ENCODE assay signal across 8 cellular contexts in the genomic region with DNA sequence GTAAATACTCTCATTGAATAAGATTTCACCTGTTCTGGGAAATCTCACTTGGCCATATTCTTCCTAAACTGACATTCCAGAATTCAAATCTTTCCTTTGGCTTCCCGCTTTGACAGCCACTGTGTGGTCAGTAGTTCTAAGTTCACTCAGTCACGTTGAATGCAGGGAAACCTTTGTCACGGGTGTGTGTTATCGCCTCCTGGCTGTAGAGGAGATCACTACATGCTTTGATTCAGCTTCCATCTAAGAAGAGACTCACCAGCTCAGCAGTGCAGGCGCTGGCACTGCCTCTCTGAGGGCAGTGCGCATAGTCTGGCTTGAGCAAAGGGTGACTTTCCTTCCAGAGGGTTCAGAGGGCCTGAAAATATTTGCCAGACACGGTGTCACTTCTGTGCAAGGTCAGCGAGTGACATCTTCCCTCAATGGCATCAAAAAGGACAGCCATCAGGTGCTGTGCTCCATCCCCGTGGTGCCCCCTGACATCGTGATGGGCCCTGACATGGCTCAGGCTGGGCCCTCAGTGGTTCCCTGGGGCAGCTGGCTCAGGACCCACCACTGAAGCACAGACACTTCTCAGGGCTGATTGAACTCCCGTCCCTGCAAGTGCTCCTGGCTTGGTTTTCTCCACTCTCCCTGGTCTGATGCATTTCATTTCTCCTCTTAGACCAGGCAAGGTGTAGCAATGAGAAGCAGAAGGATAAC.
DNase-seq lines count a peak whose midpoint lies in the region; ATAC-seq, FAIRE-seq and TF ChIP-seq lines count a peak whose summit lies in the region.

No MANE protein-coding gene starts in this region.

- no peak overlapping the region for H3K27ac Mint-ChIP-seq in activated CD8-positive, alpha-beta T cell treated with anti-CD3 and anti-CD28 coated beads for 36 hours

- ATAC-seq in HG02610 (IDR thresholded peaks at IDR 0.05; ENCODE audit: unreplicated experiment): peak; percentile 48
- peak in 1 of 2 donors; percentile 28 for ATAC-seq in lower lobe of right lung
- no peak for ATAC-seq in HG03378 (IDR thresholded peaks at IDR 0.05; ENCODE audit: unreplicated experiment)
- no peak for ATAC-seq in activated CD8-positive, alpha-beta T cell treated with anti-CD3 and anti-CD28 coated beads for 36 hours
- no peak for ATAC-seq in GM21447 (IDR thresholded peaks at IDR 0.05; ENCODE audit: unreplicated experiment)

- no peaks in the 10 kb centered on the region for H3K9me3 Mint-ChIP-seq in activated CD8-positive, alpha-beta T cell treated with anti-CD3 and anti-CD28 coated beads for 36 hours

- H3K36me3 ChIP-seq in lower lobe of right lung (no peaks in the 10 kb centered on the region), prostate gland (no peaks in the 10 kb centered on the region)

- no peaks in the 10 kb centered on the region for H3K4me1 Mint-ChIP-seq in activated CD8-positive, alpha-beta T cell treated with anti-CD3 and anti-CD28 coated beads for 36 hours (ENCODE audit: low read depth)

- H3K4me3 ChIP-seq in astrocyte of the spinal cord (ENCODE audit: low read depth, low read length) (no peak overlapping the region), lower lobe of right lung (no peak overlapping the region), prostate gland (no peak overlapping the region)

- H3K27ac ChIP-seq in lower lobe of right lung: peak overlapping the region; percentile 66
- no peak overlapping the region for H3K27ac ChIP-seq in prostate gland

- H3K4me1 ChIP-seq in lower lobe of right lung (peaks cover 21% of the 10 kb centered on the region), prostate gland (replicated peaks) (no peaks in the 10 kb centered on the region)

- intact Hi-C loops in lower lobe of right lung (cut with DNase I) (no loop called here), prostate gland (cut with DNase I) (no loop called here)
- intact Hi-C loops in activated CD8-positive, alpha-beta T cell treated with anti-CD3 and anti-CD28 coated beads for 36 hours (cut with micrococcal nuclease): no loop called here

- CTCF ChIA-PET in activated CD8-positive, alpha-beta T cell treated with anti-CD3 and anti-CD28 coated beads for 36 hours (lab: Charles Lee): interaction anchor here (1.0 to 1.7 kb wide), 6 partner anchors 8 to 952 kb away, joined by 3 to 6 read pairs (median 4); no protein-coding TSS in a partner anchor

- POLR2A ChIA-PET in activated CD8-positive, alpha-beta T cell treated with anti-CD3 and anti-CD28 coated beads for 36 hours (lab: Charles Lee): no interaction called here

- H3K9me3 ChIP-seq in lower lobe of right lung: no peaks in the 10 kb centered on the region
- H3K9me3 ChIP-seq in prostate gland: no peaks in the 10 kb centered on the region

- no peak for TF ChIP-seq POLR2A in prostate gland (IDR thresholded peaks at IDR 0.05)

- FAIRE-seq in D721Med (lab: Jason Lieb, UNC): no peak

- H3K27me3 ChIP-seq in lower lobe of right lung (ENCODE audit: low read depth) (no peaks in the 10 kb centered on the region), prostate gland (replicated peaks; ENCODE audit: insufficient read depth) (no peaks in the 10 kb centered on the region)

- TF ChIP-seq CTCF in D721Med (IDR thresholded peaks at IDR 0.05; ENCODE audit: insufficient read depth, missing control alignments) (peak; percentile 25), astrocyte of the spinal cord (IDR thresholded peaks at IDR 0.05; ENCODE audit: low read depth, low read length) (peak; percentile 51), lower lobe of right lung (IDR thresholded peaks at IDR 0.05) (peak; percentile 30), prostate gland (IDR thresholded peaks at IDR 0.05) (no peak)
- no peak for TF ChIP-seq CTCF in activated CD8-positive, alpha-beta T cell treated with anti-CD3 and anti-CD28 coated beads for 36 hours (IDR thresholded peaks at IDR 0.05)

- H3K36me3 Mint-ChIP-seq in activated CD8-positive, alpha-beta T cell treated with anti-CD3 and anti-CD28 coated beads for 36 hours (ENCODE audit: low read depth): no peaks in the 10 kb centered on the region

- H3K27me3 Mint-ChIP-seq in activated CD8-positive, alpha-beta T cell treated with anti-CD3 and anti-CD28 coated beads for 36 hours: peaks cover 2% of the 10 kb centered on the region

- in situ Hi-C loops in astrocyte of the spinal cord (cut with HindIII; ENCODE audit: low sequenced_read_pairs): no loop called here

- peak; percentile 25 for DNase-seq in D721Med (ENCODE audit: insufficient read length, low spot score)
- no peak for DNase-seq in astrocyte of the spinal cord (ENCODE audit: low read depth, low spot score)
- DNase-seq in lower lobe of right lung: no peak
- no peak for DNase-seq in prostate gland (ENCODE audit: low spot score)
- DNase-seq in activated CD8-positive, alpha-beta T cell treated with anti-CD3 and anti-CD28 coated beads for 36 hours: no peak

- no peak overlapping the region for H3K4me3 Mint-ChIP-seq in activated CD8-positive, alpha-beta T cell treated with anti-CD3 and anti-CD28 coated beads for 36 hours

- WGBS in prostate gland: 79% methylated on average over 11 of the region's 11 CpGs

Comparison
In these comparisons a context has a peak if more than half of its experiments do, and no peak if none do; other contexts are left out.
1. CTCF ChIP-seq: peak in D721Med (single experiment), astrocyte of the spinal cord (single experiment) and lower lobe of right lung (single experiment); none in prostate gland (0 of 4) and activated CD8-positive, alpha-beta T cell treated with anti-CD3 and anti-CD28 coated beads for 36 hours (single experiment).